Comparison of ENCODE assay signal across 27 cellular contexts in genomic region chr4:88087004-88087403, GRCh38.
"Had no signal": no experiment of that assay in that cellular context is flagged by ENCODE, and none has a peak within 500 bp of the region (broad histone marks: within the 10 kb centered on the region; RNA-seq: fewer than 3 reads in every experiment).

No MANE protein-coding gene starts in this region.

- H3K27ac Mint-ChIP-seq: naive thymus-derived CD4-positive, alpha-beta T cell; natural killer cell; nephron; progenitor cell of endocrine pancreas; stimulated activated effector memory CD8-positive, alpha-beta T cell treated with anti-CD3 and anti-CD28 coated beads, Interleukin-12 subunit alpha, Interleukin-12 subunit beta, amount 100 ng/mL, for 72 hours; stimulated activated naive B cell treated with anti-CD40 and anti-IgM and Interleukin-4, amounts not matched to agents 10 μg/mL and 1 μg/mL and 100 μg/mL, for 72 hours; stimulated activated naive CD8-positive, alpha-beta T cell treated with anti-CD3 and anti-CD28 coated beads, Interleukin-15, Interleukin-2, amounts not matched to agents 100 ng/mL and 50 ng/mL, for 24 hours had no signal

- H3K36me3 ChIP-seq: neutrophil, pancreas, spleen, stomach, thyroid gland, tibial nerve, upper lobe of left lung, uterus had no signal

- H3K9me3 ChIP-seq: neutrophil, pancreas, psoas muscle, spleen, stomach, thoracic aorta, thyroid gland, tibial nerve, upper lobe of left lung, uterus had no signal

- ATAC-seq: naive thymus-derived CD4-positive, alpha-beta T cell; natural killer cell; pancreas; psoas muscle; right cardiac atrium; sciatic nerve; stimulated activated effector memory CD8-positive, alpha-beta T cell treated with anti-CD3 and anti-CD28 coated beads, Interleukin-12 subunit alpha, Interleukin-12 subunit beta, amount 100 ng/mL, for 72 hours; stimulated activated naive B cell treated with anti-CD40 and anti-IgM and Interleukin-4, amounts not matched to agents 10 μg/mL and 1 μg/mL and 100 μg/mL, for 72 hours had no signal

- H3K36me3 Mint-ChIP-seq: naive thymus-derived CD4-positive, alpha-beta T cell; natural killer cell; stimulated activated effector memory CD8-positive, alpha-beta T cell treated with anti-CD3 and anti-CD28 coated beads, Interleukin-12 subunit alpha, Interleukin-12 subunit beta, amount 100 ng/mL, for 72 hours; stimulated activated naive B cell treated with anti-CD40 and anti-IgM and Interleukin-4, amounts not matched to agents 10 μg/mL and 1 μg/mL and 100 μg/mL, for 72 hours had no signal

- H3K27me3 Mint-ChIP-seq: progenitor cell of endocrine pancreas; stimulated activated naive B cell treated with anti-CD40 and anti-IgM and Interleukin-4, amounts not matched to agents 10 μg/mL and 1 μg/mL and 100 μg/mL, for 72 hours; stimulated activated naive CD8-positive, alpha-beta T cell treated with anti-CD3 and anti-CD28 coated beads, Interleukin-15, Interleukin-2, amounts not matched to agents 100 ng/mL and 50 ng/mL, for 24 hours had no signal

- DNase-seq: naive thymus-derived CD4-positive, alpha-beta T cell; natural killer cell; nucleus accumbens; pancreas; psoas muscle; right cardiac atrium; spleen; stimulated activated CD4-positive, alpha-beta T cell treated with anti-CD3 and anti-CD28 coated beads, Interleukin-12 subunit alpha, Interleukin-12 subunit beta, amount 100 ng/mL, for 4 hours; stimulated activated CD4-positive, alpha-beta T cell treated with anti-CD3 and anti-CD28 coated beads, Interleukin-1b, Interleukin-23, amount 100 ng/mL, for 48 hours; stimulated activated CD4-positive, alpha-beta T cell treated with anti-CD3 and anti-CD28 coated beads, Interleukin-2, amount 100 ng/mL, for 48 hours; stimulated activated CD4-positive, alpha-beta T cell treated with anti-CD3 and anti-CD28 coated beads, Interleukin-4, amount 100 ng/mL, for 24 hours; stimulated activated naive B cell treated with anti-CD40 and anti-IgM and Interleukin-4, amounts not matched to agents 10 μg/mL and 1 μg/mL and 100 μg/mL, for 72 hours; stimulated activated naive CD4-positive, alpha-beta T cell treated with Interleukin-2 at 50 U/mL for 16 hours; stomach; thyroid gland; upper lobe of left lung; uterus had no signal

- H3K4me1 Mint-ChIP-seq: naive thymus-derived CD4-positive, alpha-beta T cell; natural killer cell; nephron; stimulated activated effector memory CD8-positive, alpha-beta T cell treated with anti-CD3 and anti-CD28 coated beads, Interleukin-12 subunit alpha, Interleukin-12 subunit beta, amount 100 ng/mL, for 72 hours; stimulated activated naive B cell treated with anti-CD40 and anti-IgM and Interleukin-4, amounts not matched to agents 10 μg/mL and 1 μg/mL and 100 μg/mL, for 72 hours had no signal

- H3K4me1 ChIP-seq: pancreas, stomach, thyroid gland, upper lobe of left lung, uterus had no signal

- H3K4me3 Mint-ChIP-seq: naive thymus-derived CD4-positive, alpha-beta T cell; natural killer cell; nephron; stimulated activated effector memory CD8-positive, alpha-beta T cell treated with anti-CD3 and anti-CD28 coated beads, Interleukin-12 subunit alpha, Interleukin-12 subunit beta, amount 100 ng/mL, for 72 hours; stimulated activated naive B cell treated with anti-CD40 and anti-IgM and Interleukin-4, amounts not matched to agents 10 μg/mL and 1 μg/mL and 100 μg/mL, for 72 hours; stimulated activated naive CD8-positive, alpha-beta T cell treated with anti-CD3 and anti-CD28 coated beads, Interleukin-15, Interleukin-2, amounts not matched to agents 100 ng/mL and 50 ng/mL, for 24 hours had no signal

- H3K27ac ChIP-seq: neutrophil, pancreas, psoas muscle, skin epidermis, spleen, stomach, thoracic aorta, thyroid gland, tibial nerve, upper lobe of left lung, uterus had no signal

- H3K27me3 ChIP-seq: neutrophil, pancreas, spleen, stomach, thyroid gland, tibial nerve, upper lobe of left lung, uterus had no signal

- H3K4me3 ChIP-seq: pancreas, psoas muscle, skin epidermis, smooth muscle cell, spleen, stomach, thoracic aorta, thyroid gland, tibial nerve, upper lobe of left lung, uterus had no signal

- H3K4me2 ChIP-seq: smooth muscle cell had no signal

- FAIRE-seq: pancreas had no signal

- H3K9me3 Mint-ChIP-seq: naive thymus-derived CD4-positive, alpha-beta T cell; natural killer cell; nephron; stimulated activated effector memory CD8-positive, alpha-beta T cell treated with anti-CD3 and anti-CD28 coated beads, Interleukin-12 subunit alpha, Interleukin-12 subunit beta, amount 100 ng/mL, for 72 hours; stimulated activated naive B cell treated with anti-CD40 and anti-IgM and Interleukin-4, amounts not matched to agents 10 μg/mL and 1 μg/mL and 100 μg/mL, for 72 hours; stimulated activated naive CD8-positive, alpha-beta T cell treated with anti-CD3 and anti-CD28 coated beads, Interleukin-15, Interleukin-2, amounts not matched to agents 100 ng/mL and 50 ng/mL, for 24 hours had no signal
